1 cellular context compared by ENCODE assay signal in the genomic region with DNA sequence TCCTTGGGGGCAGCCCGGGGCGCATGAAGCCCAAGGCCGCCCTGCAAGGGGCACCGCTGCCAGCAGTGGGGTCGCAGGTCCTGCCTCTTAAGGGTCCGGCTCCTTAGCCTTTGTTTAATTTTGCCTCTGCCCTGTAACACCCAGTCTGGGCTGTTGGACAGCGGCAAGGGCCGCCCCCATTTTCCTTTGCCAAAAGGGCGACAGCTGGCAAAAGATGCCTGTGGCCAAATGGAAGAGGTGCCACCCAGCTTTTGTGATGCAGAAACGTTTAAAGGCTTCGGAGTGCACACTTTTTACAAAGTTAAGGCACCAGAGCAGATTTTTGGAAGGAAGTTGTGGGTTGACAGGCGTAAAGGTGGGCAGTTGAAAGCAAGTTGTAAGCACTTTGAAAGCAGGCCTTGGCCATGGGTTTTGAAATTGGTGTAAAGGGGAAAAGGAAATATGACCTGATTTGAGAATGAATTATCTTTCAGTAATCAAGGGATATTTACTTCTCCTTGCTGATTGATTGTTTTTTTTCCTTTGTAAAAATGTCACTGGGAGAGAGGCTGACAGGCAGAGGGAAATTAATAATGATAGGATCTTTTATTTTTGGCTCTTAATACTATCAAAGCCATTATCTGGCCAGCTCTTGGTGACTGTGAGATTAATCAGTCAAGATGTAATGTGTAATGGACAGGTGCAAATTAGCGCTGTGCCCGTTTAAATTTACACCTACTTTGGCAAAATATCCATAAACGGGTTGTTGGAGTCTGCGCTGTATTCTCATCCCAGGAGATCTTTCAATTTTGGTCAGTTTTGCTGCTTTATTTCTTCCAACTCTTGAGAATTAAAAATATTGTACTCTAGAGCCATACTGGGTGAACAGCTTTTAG.
TF ChIP-seq lines count a peak whose summit lies in the region.

No MANE protein-coding gene starts in this region.

TF ChIP-seq in H1, 55 proteins besides CTCF, POLR2A, EP300 and RAD21:
- TF ChIP-seq TBP (IDR thresholded peaks at IDR 0.05; ENCODE audit: low read depth, low read length) (no peak), KDM5A (IDR thresholded peaks at IDR 0.05; ENCODE audit: low read length) (no peak), GABPA (IDR thresholded peaks at IDR 0.05; ENCODE audit: borderline replicate concordance, insufficient read depth, low read length) (no peak), HDAC6 (IDR thresholded peaks at IDR 0.05; ENCODE audit: low read depth, low read length) (no peak), MAFK (IDR thresholded peaks at IDR 0.05; ENCODE audit: low read depth, low read length) (no peak), BRCA1 (IDR thresholded peaks at IDR 0.05; ENCODE audit: low read depth, low read length) (no peak), CHD1 (IDR thresholded peaks at IDR 0.05; ENCODE audit: low read depth, low read length) (no peak), RNF2 (IDR thresholded peaks at IDR 0.05; ENCODE audit: borderline replicate concordance, low read depth, low read length, missing control alignments, poor library complexity, severe bottlenecking) (no peak), CBX8 (IDR thresholded peaks at IDR 0.05; ENCODE audit: borderline replicate concordance, low read depth, low read length) (no peak), CEBPB (IDR thresholded peaks at IDR 0.05; ENCODE audit: low read depth, low read length) (no peak), ASH2L (IDR thresholded peaks at IDR 0.05; ENCODE audit: low read length) (no peak), SAP30 (IDR thresholded peaks at IDR 0.05; ENCODE audit: insufficient read depth, insufficient replicate concordance, low read length) (peak; percentile 72), TAF1 (IDR thresholded peaks at IDR 0.05; ENCODE audit: low read depth, low read length) (0 out of 2 replicates have a peak, but pooled peaks have one; percentile 36), SP2 (IDR thresholded peaks at IDR 0.05; ENCODE audit: low read length) (no peak), KDM4A (IDR thresholded peaks at IDR 0.05; ENCODE audit: low read depth, low read length, severe bottlenecking) (no peak), SP4 (IDR thresholded peaks at IDR 0.05; ENCODE audit: low read length) (no peak), TCF12 (IDR thresholded peaks at IDR 0.05; ENCODE audit: low read depth, low read length) (no peak), RXRA (IDR thresholded peaks at IDR 0.05; ENCODE audit: insufficient read depth, low read depth, low read length) (no peak), SIN3A (conservative IDR thresholded peaks at IDR 0.05 in 1 of 2, IDR thresholded peaks at IDR 0.05 in 1 of 2; ENCODE audit: low read depth in 1 of 2, low read length in 2 of 2) (peak in 1 of 2 experiments; percentile 45; a peak in 1 of 4 replicates), YY1 (IDR thresholded peaks at IDR 0.05; ENCODE audit: low read depth, low read length) (peak; percentile 74), CTBP2 (IDR thresholded peaks at IDR 0.05; ENCODE audit: borderline replicate concordance, insufficient read depth, insufficient read length, low read length) (no peak), SIX5 (IDR thresholded peaks at IDR 0.05; ENCODE audit: low read depth, low read length) (no peak), NANOG (IDR thresholded peaks at IDR 0.05; ENCODE audit: insufficient read depth, low read depth, low read length, poor library complexity, severe bottlenecking) (no peak)
- TF ChIP-seq, protein P1, sequence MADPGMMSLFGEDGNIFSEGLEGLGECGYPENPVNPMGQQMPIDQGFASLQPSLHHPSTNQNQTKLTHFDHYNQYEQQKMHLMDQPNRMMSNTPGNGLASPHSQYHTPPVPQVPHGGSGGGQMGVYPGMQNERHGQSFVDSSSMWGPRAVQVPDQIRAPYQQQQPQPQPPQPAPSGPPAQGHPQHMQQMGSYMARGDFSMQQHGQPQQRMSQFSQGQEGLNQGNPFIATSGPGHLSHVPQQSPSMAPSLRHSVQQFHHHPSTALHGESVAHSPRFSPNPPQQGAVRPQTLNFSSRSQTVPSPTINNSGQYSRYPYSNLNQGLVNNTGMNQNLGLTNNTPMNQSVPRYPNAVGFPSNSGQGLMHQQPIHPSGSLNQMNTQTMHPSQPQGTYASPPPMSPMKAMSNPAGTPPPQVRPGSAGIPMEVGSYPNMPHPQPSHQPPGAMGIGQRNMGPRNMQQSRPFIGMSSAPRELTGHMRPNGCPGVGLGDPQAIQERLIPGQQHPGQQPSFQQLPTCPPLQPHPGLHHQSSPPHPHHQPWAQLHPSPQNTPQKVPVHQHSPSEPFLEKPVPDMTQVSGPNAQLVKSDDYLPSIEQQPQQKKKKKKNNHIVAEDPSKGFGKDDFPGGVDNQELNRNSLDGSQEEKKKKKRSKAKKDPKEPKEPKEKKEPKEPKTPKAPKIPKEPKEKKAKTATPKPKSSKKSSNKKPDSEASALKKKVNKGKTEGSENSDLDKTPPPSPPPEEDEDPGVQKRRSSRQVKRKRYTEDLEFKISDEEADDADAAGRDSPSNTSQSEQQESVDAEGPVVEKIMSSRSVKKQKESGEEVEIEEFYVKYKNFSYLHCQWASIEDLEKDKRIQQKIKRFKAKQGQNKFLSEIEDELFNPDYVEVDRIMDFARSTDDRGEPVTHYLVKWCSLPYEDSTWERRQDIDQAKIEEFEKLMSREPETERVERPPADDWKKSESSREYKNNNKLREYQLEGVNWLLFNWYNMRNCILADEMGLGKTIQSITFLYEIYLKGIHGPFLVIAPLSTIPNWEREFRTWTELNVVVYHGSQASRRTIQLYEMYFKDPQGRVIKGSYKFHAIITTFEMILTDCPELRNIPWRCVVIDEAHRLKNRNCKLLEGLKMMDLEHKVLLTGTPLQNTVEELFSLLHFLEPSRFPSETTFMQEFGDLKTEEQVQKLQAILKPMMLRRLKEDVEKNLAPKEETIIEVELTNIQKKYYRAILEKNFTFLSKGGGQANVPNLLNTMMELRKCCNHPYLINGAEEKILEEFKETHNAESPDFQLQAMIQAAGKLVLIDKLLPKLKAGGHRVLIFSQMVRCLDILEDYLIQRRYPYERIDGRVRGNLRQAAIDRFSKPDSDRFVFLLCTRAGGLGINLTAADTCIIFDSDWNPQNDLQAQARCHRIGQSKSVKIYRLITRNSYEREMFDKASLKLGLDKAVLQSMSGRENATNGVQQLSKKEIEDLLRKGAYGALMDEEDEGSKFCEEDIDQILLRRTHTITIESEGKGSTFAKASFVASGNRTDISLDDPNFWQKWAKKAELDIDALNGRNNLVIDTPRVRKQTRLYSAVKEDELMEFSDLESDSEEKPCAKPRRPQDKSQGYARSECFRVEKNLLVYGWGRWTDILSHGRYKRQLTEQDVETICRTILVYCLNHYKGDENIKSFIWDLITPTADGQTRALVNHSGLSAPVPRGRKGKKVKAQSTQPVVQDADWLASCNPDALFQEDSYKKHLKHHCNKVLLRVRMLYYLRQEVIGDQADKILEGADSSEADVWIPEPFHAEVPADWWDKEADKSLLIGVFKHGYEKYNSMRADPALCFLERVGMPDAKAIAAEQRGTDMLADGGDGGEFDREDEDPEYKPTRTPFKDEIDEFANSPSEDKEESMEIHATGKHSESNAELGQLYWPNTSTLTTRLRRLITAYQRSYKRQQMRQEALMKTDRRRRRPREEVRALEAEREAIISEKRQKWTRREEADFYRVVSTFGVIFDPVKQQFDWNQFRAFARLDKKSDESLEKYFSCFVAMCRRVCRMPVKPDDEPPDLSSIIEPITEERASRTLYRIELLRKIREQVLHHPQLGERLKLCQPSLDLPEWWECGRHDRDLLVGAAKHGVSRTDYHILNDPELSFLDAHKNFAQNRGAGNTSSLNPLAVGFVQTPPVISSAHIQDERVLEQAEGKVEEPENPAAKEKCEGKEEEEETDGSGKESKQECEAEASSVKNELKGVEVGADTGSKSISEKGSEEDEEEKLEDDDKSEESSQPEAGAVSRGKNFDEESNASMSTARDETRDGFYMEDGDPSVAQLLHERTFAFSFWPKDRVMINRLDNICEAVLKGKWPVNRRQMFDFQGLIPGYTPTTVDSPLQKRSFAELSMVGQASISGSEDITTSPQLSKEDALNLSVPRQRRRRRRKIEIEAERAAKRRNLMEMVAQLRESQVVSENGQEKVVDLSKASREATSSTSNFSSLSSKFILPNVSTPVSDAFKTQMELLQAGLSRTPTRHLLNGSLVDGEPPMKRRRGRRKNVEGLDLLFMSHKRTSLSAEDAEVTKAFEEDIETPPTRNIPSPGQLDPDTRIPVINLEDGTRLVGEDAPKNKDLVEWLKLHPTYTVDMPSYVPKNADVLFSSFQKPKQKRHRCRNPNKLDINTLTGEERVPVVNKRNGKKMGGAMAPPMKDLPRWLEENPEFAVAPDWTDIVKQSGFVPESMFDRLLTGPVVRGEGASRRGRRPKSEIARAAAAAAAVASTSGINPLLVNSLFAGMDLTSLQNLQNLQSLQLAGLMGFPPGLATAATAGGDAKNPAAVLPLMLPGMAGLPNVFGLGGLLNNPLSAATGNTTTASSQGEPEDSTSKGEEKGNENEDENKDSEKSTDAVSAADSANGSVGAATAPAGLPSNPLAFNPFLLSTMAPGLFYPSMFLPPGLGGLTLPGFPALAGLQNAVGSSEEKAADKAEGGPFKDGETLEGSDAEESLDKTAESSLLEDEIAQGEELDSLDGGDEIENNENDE (IDR thresholded peaks at IDR 0.05; ENCODE audit: insufficient replicate concordance, low read length), result no peak
- TF ChIP-seq, protein P2, sequence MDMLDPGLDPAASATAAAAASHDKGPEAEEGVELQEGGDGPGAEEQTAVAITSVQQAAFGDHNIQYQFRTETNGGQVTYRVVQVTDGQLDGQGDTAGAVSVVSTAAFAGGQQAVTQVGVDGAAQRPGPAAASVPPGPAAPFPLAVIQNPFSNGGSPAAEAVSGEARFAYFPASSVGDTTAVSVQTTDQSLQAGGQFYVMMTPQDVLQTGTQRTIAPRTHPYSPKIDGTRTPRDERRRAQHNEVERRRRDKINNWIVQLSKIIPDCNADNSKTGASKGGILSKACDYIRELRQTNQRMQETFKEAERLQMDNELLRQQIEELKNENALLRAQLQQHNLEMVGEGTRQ (IDR thresholded peaks at IDR 0.05; ENCODE audit: low read length), result no peak
